Comparison of ENCODE assay signal across 17 cellular contexts in the genomic region with DNA sequence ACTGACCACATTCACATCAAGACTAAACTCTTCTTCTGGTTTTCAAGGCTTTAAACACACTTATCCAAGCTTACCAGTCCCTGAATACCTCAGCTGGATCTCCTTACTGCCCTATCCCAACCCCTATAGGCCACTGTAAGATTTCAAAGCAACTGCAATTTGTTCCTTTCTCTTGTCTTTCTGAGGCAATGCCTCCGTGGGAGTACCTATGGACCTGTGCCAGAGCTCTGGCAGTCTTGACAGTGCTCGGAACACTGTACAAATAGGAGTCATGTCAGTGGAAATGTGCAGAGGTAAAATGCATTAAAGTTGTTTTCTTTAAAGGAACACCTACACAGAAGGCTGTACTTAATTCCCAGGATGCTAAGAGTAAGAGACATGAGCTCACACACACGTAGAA.
DNase-seq lines count a peak whose midpoint lies in the region; ATAC-seq and TF ChIP-seq lines count a peak whose summit lies in the region.
"Had no signal": no experiment of that assay in that cellular context is flagged by ENCODE, and none has a peak within 500 bp of the region (broad histone marks: within the 10 kb centered on the region; RNA-seq: fewer than 3 reads in every experiment).

No MANE protein-coding gene starts in this region.

- H3K9me3 ChIP-seq in right lobe of liver, result no peaks in the 10 kb centered on the region
- no peaks in the 10 kb centered on the region for H3K9me3 ChIP-seq in upper lobe of left lung
- H3K9me3 ChIP-seq: gastrocnemius medialis had no signal

- ATAC-seq in right lobe of liver (peak in 3 of 4 donors; percentile 47 to 76 (median 52)), upper lobe of left lung (ENCODE audit: low FRiP score in 2 of 2) (no peak), HG02798 (IDR thresholded peaks at IDR 0.05; ENCODE audit: poor library complexity, unreplicated experiment) (no peak)
- ATAC-seq: activated CD8-positive, alpha-beta T cell treated with anti-CD3 and anti-CD28 coated beads for 36 hours; gastrocnemius medialis; Panc1; stimulated activated memory B cell treated with anti-CD40 and anti-IgM and Interleukin-4, amounts not matched to agents 10 μg/mL and 1 μg/mL and 100 μg/mL, for 72 hours had no signal

- H3K36me3 ChIP-seq in right lobe of liver, result no peaks in the 10 kb centered on the region
- H3K36me3 ChIP-seq in upper lobe of left lung, result peaks cover 0 to 7% (median 0%) of the 10 kb centered on the region in 4 donors
- H3K36me3 ChIP-seq: neural progenitor cell had no signal

- 46% methylated on average over 3 of the region's 3 CpGs for WGBS in right lobe of liver (ENCODE audit: insufficient coverage, low coverage, low lambda C conversion rate, missing lambda C conversion rate)
- 53 to 69% methylated on average over 3 of the region's 3 CpGs for WGBS in upper lobe of left lung, 2 donors

- H3K27me3 ChIP-seq in right lobe of liver (no peaks in the 10 kb centered on the region), upper lobe of left lung (no peaks in the 10 kb centered on the region)
- H3K27me3 ChIP-seq: gastrocnemius medialis, neural progenitor cell had no signal

- intact Hi-C loops in right lobe of liver (cut with DNase I), result no loop called here

- no peak for TF ChIP-seq EP300 in upper lobe of left lung (IDR thresholded peaks at IDR 0.05)

- TF ChIP-seq POLR2A in right lobe of liver (IDR thresholded peaks at IDR 0.05) (no peak), upper lobe of left lung (IDR thresholded peaks at IDR 0.05) (no peak)

- H3K4me1 ChIP-seq in right lobe of liver, result peaks cover 0 to 6% (median 0%) of the 10 kb centered on the region in 4 donors
- H3K4me1 ChIP-seq in upper lobe of left lung, result peaks cover 0 to 6% (median 2%) of the 10 kb centered on the region in 4 donors

- H3K4me3 ChIP-seq in cardiac fibroblast (replicated peaks in 1 of 2; ENCODE audit: low read depth in 2 of 2, low read length in 2 of 2), result no peak overlapping the region
- no peak overlapping the region for H3K4me3 ChIP-seq in right lobe of liver
- no peak overlapping the region for H3K4me3 ChIP-seq in upper lobe of left lung
- H3K4me3 ChIP-seq: gastrocnemius medialis, neural progenitor cell had no signal

- DNase-seq in COLO829 (ENCODE audit: low spot score), result peak; percentile 46
- DNase-seq in NCI-H2081 (lab: John Stamatoyannopoulos, UW), result peak; percentile 50 to 91
- peak; percentile 84 to 86 for DNase-seq in cardiac fibroblast (ENCODE audit: low read depth in 2 of 2)
- DNase-seq in right lobe of liver, result peak in 1 of 3 donors; percentile 29
- no peak for DNase-seq in Kasumi-1 (lab: John Stamatoyannopoulos, UW)
- no peak for DNase-seq in upper lobe of left lung
- DNase-seq in activated gamma-delta T cell treated with Interleukin-2 at 50 U/mL for 16 hours, result no peak
- DNase-seq: activated CD8-positive, alpha-beta T cell treated with anti-CD3 and anti-CD28 coated beads for 36 hours; AML-193; gastrocnemius medialis; H9; NCI-H1694; stimulated activated CD4-positive, alpha-beta T cell treated with anti-CD3 and anti-CD28 coated beads, Interleukin-2, amount 100 ng/mL, for 24 hours had no signal

- H3K27ac ChIP-seq in right lobe of liver (no peak overlapping the region), upper lobe of left lung (no peak overlapping the region)
- H3K27ac ChIP-seq: gastrocnemius medialis, neural progenitor cell had no signal

- TF ChIP-seq CTCF in cardiac fibroblast (IDR thresholded peaks at IDR 0.05; ENCODE audit: low read depth, low read length), result no peak
- TF ChIP-seq CTCF in right lobe of liver (IDR thresholded peaks at IDR 0.05), result no peak
- no peak for TF ChIP-seq CTCF in upper lobe of left lung (IDR thresholded peaks at IDR 0.05)

Comparison
In these comparisons a context has a peak if more than half of its experiments do, and no peak if none do; other contexts are left out.
1. DNase-seq: peak in COLO829 (single experiment), NCI-H2081 (2 of 2) and cardiac fibroblast (2 of 2); none in Kasumi-1 (0 of 2), upper lobe of left lung (0 of 2) and activated gamma-delta T cell treated with Interleukin-2 at 50 U/mL for 16 hours (single experiment).
2. ATAC-seq: peak in right lobe of liver (3 of 4); none in upper lobe of left lung (0 of 2) and HG02798 (single experiment).